ENCODE assay signal across 8 cellular contexts in genomic region chr20:36467076-36467999, GRCh38.
DNase-seq lines count a peak whose midpoint lies in the region; ATAC-seq, FAIRE-seq and TF ChIP-seq lines count a peak whose summit lies in the region.

No MANE protein-coding gene starts in this region.

- H3K79me2 ChIP-seq in GM12878 (ENCODE audit: control insufficient read depth, insufficient read depth, low read length) = peaks cover 79% of the 10 kb centered on the region

- no peak for FAIRE-seq in GM12878 (lab: Jason Lieb, UNC)

- no peak overlapping the region for H3K27ac ChIP-seq in SJCRH30
- H3K27ac ChIP-seq in GM12878 (ENCODE audit: control insufficient read depth, insufficient read depth) = peak overlapping the region; percentile 88

- H2AFZ ChIP-seq in GM12878 (ENCODE audit: control insufficient read depth, low read depth, low read length) = no peak overlapping the region; the same call in 1 of the 2 replicates

- in situ Hi-C loops in GM12878 (cut with MboI) = no loop called here

- peaks cover 41% of the 10 kb centered on the region for H3K4me1 ChIP-seq in SJCRH30
- H3K4me1 ChIP-seq in GM12878 (ENCODE audit: control insufficient read depth, insufficient read depth, low read length) = peaks cover 67% of the 10 kb centered on the region

- H3K4me3 ChIP-seq in SJCRH30 = no peak overlapping the region
- H3K4me3 ChIP-seq in GM12878 = peak overlapping the region; percentile 23

- peak overlapping the region; percentile 61 to 86 (median 78) for H3K4me3 Mint-ChIP-seq in IgD-negative memory B cell
- H3K4me3 Mint-ChIP-seq in stimulated activated naive B cell treated with anti-CD40 and anti-IgM and Interleukin-4, amounts not matched to agents 10 μg/mL and 1 μg/mL and 100 μg/mL, for 72 hours = peak overlapping the region; percentile 34 to 40

- H3K27me3 ChIP-seq in SJCRH30 (no peaks in the 10 kb centered on the region), GM12878 (replicated peaks in 1 of 2; ENCODE audit: control insufficient read depth in 2 of 2, insufficient read depth in 2 of 2, low read length in 1 of 2) (no peaks in the 10 kb centered on the region)

- no peak for TF ChIP-seq RAD21 in GM12878 (IDR thresholded peaks at IDR 0.05; ENCODE audit: insufficient read depth, low read depth, low read length)

- intact Hi-C loops in GM12878 (cut with micrococcal nuclease; ENCODE audit: unreplicated experiment) = loop anchor here (10.0 kb wide), 3 partner anchors 107 to 377 kb away; partner anchors contain the start of gene TGIF2

- CTCF ChIA-PET in GM12878 (lab: Yijun Ruan, JAX) = interaction anchor here (0.6 to 2.0 kb wide), 4 partner anchors 25 to 420 kb away, joined by 3 to 12 read pairs (median 3); no protein-coding TSS in a partner anchor

- TSS peak; percentile 17 for BruUV-seq in GM12878 (replicated peaks; lab: Mats Ljungman, UMichigan)

- no peak for TF ChIP-seq EP300 in GM12878 (IDR thresholded peaks at IDR 0.05; ENCODE audit: borderline replicate concordance in 1 of 2, control insufficient read depth in 1 of 2, low read depth in 2 of 2, low read length in 2 of 2)

- TF ChIP-seq POLR2A in GM12878 (IDR thresholded peaks at IDR 0.05; ENCODE audit: low read depth, low read length) = 0 out of 2 replicates have a peak, but pooled peaks have one; percentile 1

- no peaks in the 10 kb centered on the region for H4K20me1 ChIP-seq in GM12878 (ENCODE audit: control insufficient read depth, insufficient read depth)

- H3K9me3 ChIP-seq in SJCRH30 (replicated peaks) = no peaks in the 10 kb centered on the region
- H3K9me3 ChIP-seq in GM12878 (replicated peaks; ENCODE audit: control insufficient read depth, insufficient read depth, low read length) = no peaks in the 10 kb centered on the region

- H3K36me3 Mint-ChIP-seq in IgD-negative memory B cell = peaks cover 2% of the 10 kb centered on the region
- H3K36me3 Mint-ChIP-seq in stimulated activated naive B cell treated with anti-CD40 and anti-IgM and Interleukin-4, amounts not matched to agents 10 μg/mL and 1 μg/mL and 100 μg/mL, for 72 hours = peaks cover 5 to 16% of the 10 kb centered on the region in 2 donors

- ATAC-seq in GM12878 (peak; percentile 41), GM21447 (IDR thresholded peaks at IDR 0.05; ENCODE audit: unreplicated experiment) (no peak), GM21367 (IDR thresholded peaks at IDR 0.05; ENCODE audit: unreplicated experiment) (no peak)
- no peak for ATAC-seq in stimulated activated naive B cell treated with anti-CD40 and anti-IgM and Interleukin-4, amounts not matched to agents 10 μg/mL and 1 μg/mL and 100 μg/mL, for 72 hours (replicated peaks)

- WGBS in GM12878 (ENCODE audit: insufficient coverage, insufficient replicate concordance, low lambda C conversion rate, missing lambda C conversion rate) = 12% methylated on average over 8 of the region's 8 CpGs

- H3K36me3 ChIP-seq in SJCRH30 (no peaks in the 10 kb centered on the region), GM12878 (ENCODE audit: control insufficient read depth in 2 of 2, insufficient read depth in 2 of 2, low read length in 1 of 2) (peaks cover 0 to 2% of the 10 kb centered on the region in 2 experiments; a peak in 1 of 4 replicates)

- peak overlapping the region; percentile 93 for H3K27ac Mint-ChIP-seq in IgD-negative memory B cell
- peak overlapping the region; percentile 90 for H3K27ac Mint-ChIP-seq in stimulated activated naive B cell treated with anti-CD40 and anti-IgM and Interleukin-4, amounts not matched to agents 10 μg/mL and 1 μg/mL and 100 μg/mL, for 72 hours

- POLR2A ChIA-PET in GM12878 (lab: Charles Lee) = interaction anchor here (0.9 to 2.5 kb wide), 3 partner anchors 34 to 137 kb away, joined by 3 to 13 read pairs (median 5); partner anchors contain the start of gene RAB5IF

- peak overlapping the region; percentile 90 for H3K4me2 ChIP-seq in GM12878 (ENCODE audit: control insufficient read depth, insufficient read depth)

- TF ChIP-seq CTCF in GM12878 (IDR thresholded peaks at IDR 0.05 in 2 of 3, conservative IDR thresholded peaks at IDR 0.05 in 1 of 3; ENCODE audit: control insufficient read depth in 2 of 3, extremely low read depth in 1 of 3, insufficient read depth in 1 of 3, low read depth in 3 of 3, low read length in 3 of 3) = no peak; a peak in 1 of 6 replicates

- SMC1A ChIA-PET in GM12878 (lab: Charles Lee; ENCODE audit: uncharacterized antibody, unreplicated experiment) = interaction anchor here (1.1 to 2.4 kb wide), 4 partner anchors 25 to 138 kb away, joined by 3 to 11 read pairs (median 9); partner anchors contain the start of gene RAB5IF

- no peaks in the 10 kb centered on the region for H3K27me3 Mint-ChIP-seq in IgD-negative memory B cell
- no peaks in the 10 kb centered on the region for H3K27me3 Mint-ChIP-seq in stimulated activated naive B cell treated with anti-CD40 and anti-IgM and Interleukin-4, amounts not matched to agents 10 μg/mL and 1 μg/mL and 100 μg/mL, for 72 hours

- RAD21 ChIA-PET in GM12878 (lab: Charles Lee; ENCODE audit: unreplicated experiment) = interaction anchor here (1.2 to 4.0 kb wide), 3 partner anchors 25 to 126 kb away, joined by 3 to 24 read pairs (median 17); no protein-coding TSS in a partner anchor

- H3K9me3 Mint-ChIP-seq in IgD-negative memory B cell = no peaks in the 10 kb centered on the region
- no peaks in the 10 kb centered on the region for H3K9me3 Mint-ChIP-seq in stimulated activated naive B cell treated with anti-CD40 and anti-IgM and Interleukin-4, amounts not matched to agents 10 μg/mL and 1 μg/mL and 100 μg/mL, for 72 hours

- peaks cover 55 to 70% (median 63%) of the 10 kb centered on the region in 3 donors for H3K4me1 Mint-ChIP-seq in IgD-negative memory B cell
- peaks cover 62 to 98% of the 10 kb centered on the region in 2 donors for H3K4me1 Mint-ChIP-seq in stimulated activated naive B cell treated with anti-CD40 and anti-IgM and Interleukin-4, amounts not matched to agents 10 μg/mL and 1 μg/mL and 100 μg/mL, for 72 hours

- H3K9ac ChIP-seq in GM12878 (ENCODE audit: control insufficient read depth, insufficient read depth, low read length) = peak overlapping the region; percentile 63

- DNase-seq in AG20443 (ENCODE audit: low spot score) = peak; percentile 74
- DNase-seq in SJCRH30 = peak; percentile 86 to 95
- DNase-seq in GM12878 (ENCODE audit: low read depth, low spot score) = no peak
- peak; percentile 45 for DNase-seq in kidney tubule cell (ENCODE audit: low spot score)
- DNase-seq in stimulated activated naive B cell treated with anti-CD40 and anti-IgM and Interleukin-4, amounts not matched to agents 10 μg/mL and 1 μg/mL and 100 μg/mL, for 72 hours = no peak

TF ChIP-seq in GM12878, 131 proteins besides CTCF, POLR2A, EP300 and RAD21 (continues in another document):
- TF ChIP-seq BHLHE40 (IDR thresholded peaks at IDR 0.05; ENCODE audit: borderline replicate concordance in 1 of 2, low read depth in 2 of 2, low read length in 1 of 2) (peak; percentile 17 to 21; a peak in 1 of 4 replicates), POLR2AphosphoS5 (IDR thresholded peaks at IDR 0.05; ENCODE audit: low read length) (peak; percentile 54; the same call in 1 of the 2 replicates), SMAD1 (IDR thresholded peaks at IDR 0.05; ENCODE audit: low read depth, partially characterized antibody) (peak; percentile 94), SKIL (IDR thresholded peaks at IDR 0.05; ENCODE audit: low read depth, poor library complexity, severe bottlenecking) (peak; percentile 30), IKZF2 (IDR thresholded peaks at IDR 0.05) (peak in 1 of 2 experiments; percentile 59; a peak in 3 of 4 replicates), CEBPB (IDR thresholded peaks at IDR 0.05; ENCODE audit: borderline replicate concordance in 1 of 2, low read depth in 2 of 2, low read length in 2 of 2) (no peak), CHD1 (IDR thresholded peaks at IDR 0.05; ENCODE audit: low read depth, low read length) (no peak), EED (IDR thresholded peaks at IDR 0.05; ENCODE audit: low read depth) (peak; percentile 79), MXI1 (IDR thresholded peaks at IDR 0.05; ENCODE audit: low read depth, low read length) (peak; percentile 32; the same call in 1 of the 2 replicates), SPI1 (IDR thresholded peaks at IDR 0.05; ENCODE audit: borderline replicate concordance, insufficient read depth, low read depth, low read length) (peak; percentile 30; the same call in 1 of the 2 replicates), NFYA (IDR thresholded peaks at IDR 0.05; ENCODE audit: borderline replicate concordance, low read depth, low read length) (no peak), TCF3 (IDR thresholded peaks at IDR 0.05; ENCODE audit: borderline replicate concordance, insufficient read depth, low read depth, low read length) (peak; percentile 53; the same call in 1 of the 2 replicates), NBN (IDR thresholded peaks at IDR 0.05) (peak; percentile 35; the same call in 1 of the 2 replicates), SMAD5 (IDR thresholded peaks at IDR 0.05; ENCODE audit: low read depth) (no peak), TCF12 (IDR thresholded peaks at IDR 0.05; ENCODE audit: low read depth, low read length) (peak; percentile 76)

Comparison
In these comparisons a context has a peak if more than half of its experiments do, and no peak if none do; other contexts are left out.
1. DNase-seq: peak in AG20443 (single experiment), SJCRH30 (2 of 2) and kidney tubule cell (single experiment); none in GM12878 (single experiment) and stimulated activated naive B cell treated with anti-CD40 and anti-IgM and Interleukin-4, amounts not matched to agents 10 μg/mL and 1 μg/mL and 100 μg/mL, for 72 hours (single experiment).